Comparison of ENCODE assay signal across 9 cellular contexts in genomic region chr3:49602877-49603411, GRCh38. TPM values are rescaled to one million over a fixed set of nuclear protein-coding genes. Genes with fewer than 3 reads are reported as not detected.
DNase-seq lines count a peak whose midpoint lies in the region.
"Had no signal": no experiment of that assay in that cellular context is flagged by ENCODE, and none has a peak within 500 bp of the region (broad histone marks: within the 10 kb centered on the region; RNA-seq: fewer than 3 reads in every experiment).

No MANE protein-coding gene starts in this region.

- DNase-seq in Daoy (ENCODE audit: low read depth) (peak; percentile 44), cerebellar cortex (ENCODE audit: low spot score) (peak; percentile 53), NCI-H1436 (lab: John Stamatoyannopoulos, UW) (no peak), middle frontal gyrus (ENCODE audit: extremely low spot score, low spot score) (no peak), SHP77 (lab: John Stamatoyannopoulos, UW) (no peak), SKM-1 treated with dmso at 0.1 percent for 144 hours (lab: John Stamatoyannopoulos, UW; ENCODE audit: unreplicated experiment) (no peak)
- DNase-seq in activated CD4-positive, alpha-beta T cell treated with anti-CD3 and anti-CD28 coated beads, Interleukin-2, amount 50 U/mL, for 24 hours (ENCODE audit: low read depth in 1 of 2, low spot score in 1 of 2) = peak; percentile 15 to 49
- peak; percentile 57 for DNase-seq in stimulated activated CD4-positive, alpha-beta T cell treated with anti-CD3 and anti-CD28 coated beads, Interleukin-2, amount 100 ng/mL, for 4 hours (ENCODE audit: low read depth)
- DNase-seq: NCI-H1092 had no signal

RNA-seq across cellular contexts. Expression of gene BSN, which starts 48.7 kb away (rescaled TPM):
- total RNA-seq in Daoy (2014; rRNA removed; shearing (Covaris generic)) = 0.18 and 0.29 TPM in 2 replicates

Comparison
In these comparisons a context has a peak if more than half of its experiments do, and no peak if none do; other contexts are left out.
1. DNase-seq: peak in Daoy (single experiment), activated CD4-positive, alpha-beta T cell treated with anti-CD3 and anti-CD28 coated beads, Interleukin-2, amount 50 U/mL, for 24 hours (2 of 2), cerebellar cortex (single experiment) and stimulated activated CD4-positive, alpha-beta T cell treated with anti-CD3 and anti-CD28 coated beads, Interleukin-2, amount 100 ng/mL, for 4 hours (single experiment); none in NCI-H1436 (single experiment), middle frontal gyrus (single experiment), SHP77 (0 of 2) and SKM-1 treated with dmso at 0.1 percent for 144 hours (single experiment).